ENCODE assay signal across 39 cellular contexts in genomic region chr12:34368079-34368478, GRCh38.
"Had no signal": no experiment of that assay in that cellular context is flagged by ENCODE, and none has a peak within 500 bp of the region (broad histone marks: within the 10 kb centered on the region; RNA-seq: fewer than 3 reads in every experiment).

No MANE protein-coding gene starts in this region.

- H3K36me3 ChIP-seq: adrenal gland, ascending aorta, brain microvascular endothelial cell, breast epithelium, cardiac muscle cell had no signal

- H3K4me1 Mint-ChIP-seq: activated naive CD4-positive, alpha-beta T cell treated with anti-CD3 and anti-CD28 coated beads, Interleukin-2, amount 10 ng/mL, durations not matched to agents 7 days and 5 days; activated naive CD4-positive, alpha-beta T cell treated with anti-CD3 and anti-CD28 coated beads, Interleukin-2, amount 50 U/mL, for 24 hours; activated naive CD8-positive, alpha-beta T cell treated with anti-CD3 and anti-CD28 coated beads for 36 hours; activated naive CD8-positive, alpha-beta T cell treated with anti-CD3 and anti-CD28 coated beads, Interleukin-2, amount 10 ng/mL, durations not matched to agents 7 days and 5 days; activated naive CD8-positive, alpha-beta T cell treated with anti-CD3 and anti-CD28 coated beads, Interleukin-2, amount 50 U/mL, for 24 hours; activated T-helper 17 cell treated with anti-CD3 and anti-CD28 coated beads, Interleukin-2, amount 50 U/mL, for 72 hours; brain; central memory CD8-positive, alpha-beta T cell had no signal

- FAIRE-seq: astrocyte, bronchial epithelial cell had no signal

- H3K9me3 ChIP-seq: adrenal gland had no signal

- H3K27ac Mint-ChIP-seq: activated naive CD4-positive, alpha-beta T cell treated with anti-CD3 and anti-CD28 coated beads for 36 hours; activated naive CD4-positive, alpha-beta T cell treated with anti-CD3 and anti-CD28 coated beads, Interleukin-2, amount 10 ng/mL, durations not matched to agents 7 days and 5 days; activated naive CD4-positive, alpha-beta T cell treated with anti-CD3 and anti-CD28 coated beads, Interleukin-2, amount 50 U/mL, for 24 hours; activated naive CD4-positive, alpha-beta T cell treated with anti-CD3 and anti-CD28 coated beads, Interleukin-2, amount 50 U/mL, for 72 hours; activated naive CD8-positive, alpha-beta T cell; activated naive CD8-positive, alpha-beta T cell treated with anti-CD3 and anti-CD28 coated beads for 36 hours; activated naive CD8-positive, alpha-beta T cell treated with anti-CD3 and anti-CD28 coated beads, Interleukin-2, amount 10 ng/mL, durations not matched to agents 7 days and 5 days; activated naive CD8-positive, alpha-beta T cell treated with anti-CD3 and anti-CD28 coated beads, Interleukin-2, amount 50 U/mL, for 24 hours; activated T-cell treated with anti-CD3 and anti-CD28 coated beads, Interleukin-2, amount 50 U/mL, for 24 hours; activated T-cell treated with anti-CD3 and anti-CD28 coated beads, Interleukin-2, amount 50 U/mL, for 72 hours; activated T-helper 1 cell treated with anti-CD3 and anti-CD28 coated beads, Interleukin-12 subunit alpha, Interleukin-12 subunit beta, Interleukin-2, Interleukin-4 antibody, amounts not matched to agents 30 ng/mL and 10 ng/mL and 1 ng/mL, durations not matched to agents 14 hours and 24 hours and 36 hours; activated T-helper 17 cell treated with anti-CD3 and anti-CD28 coated beads, Interleukin-2, amount 50 U/mL, for 72 hours; activated T-helper 2 cell treated with anti-CD3 and anti-CD28 coated beads, Interferon-gamma antibody, Interleukin-2, Interleukin-4, amounts not matched to agents 10 μg/mL and 5 μg/mL and 100 μg/mL, durations not matched to agents 14 hours and 24 hours and 36 hours; brain had no signal

- H3K36me3 Mint-ChIP-seq: activated naive CD4-positive, alpha-beta T cell treated with anti-CD3 and anti-CD28 coated beads, Interleukin-2, amount 10 ng/mL, durations not matched to agents 7 days and 5 days; activated naive CD4-positive, alpha-beta T cell treated with anti-CD3 and anti-CD28 coated beads, Interleukin-2, amount 50 U/mL, for 24 hours; activated naive CD8-positive, alpha-beta T cell; activated naive CD8-positive, alpha-beta T cell treated with anti-CD3 and anti-CD28 coated beads, Interleukin-2, amount 10 ng/mL, durations not matched to agents 7 days and 5 days; brain had no signal

- H3K27me3 ChIP-seq: adrenal gland, ascending aorta, body of pancreas, brain microvascular endothelial cell, breast epithelium, cardiac muscle cell had no signal

- DNase-seq: activated effector memory CD4-positive, alpha-beta T cell treated with anti-CD3 and anti-CD28 coated beads, Interleukin-2, amount 50 U/mL, for 16 hours; activated effector memory CD4-positive, alpha-beta T cell treated with Interleukin-2 at 50 U/mL for 16 hours; activated gamma-delta T cell; activated gamma-delta T cell treated with Interleukin-2 at 50 U/mL for 16 hours; activated naive CD4-positive, alpha-beta T cell; activated naive CD4-positive, alpha-beta T cell treated with anti-CD3 and anti-CD28 coated beads for 36 hours; activated naive CD4-positive, alpha-beta T cell treated with anti-CD3 and anti-CD28 coated beads, Interleukin-2, amount 10 ng/mL, durations not matched to agents 7 days and 5 days; activated naive CD4-positive, alpha-beta T cell treated with anti-CD3 and anti-CD28 coated beads, Interleukin-2, amount 50 U/mL, for 16 hours; activated naive CD4-positive, alpha-beta T cell treated with Interleukin-2 at 50 U/mL for 16 hours; activated naive CD8-positive, alpha-beta T cell treated with anti-CD3 and anti-CD28 coated beads for 36 hours; activated naive CD8-positive, alpha-beta T cell treated with anti-CD3 and anti-CD28 coated beads, Interleukin-2, amount 10 ng/mL, durations not matched to agents 7 days and 5 days; activated naive CD8-positive, alpha-beta T cell treated with anti-CD3 and anti-CD28 coated beads, Interleukin-2, amount 50 U/mL, for 24 hours; activated T-cell treated with anti-CD3 and anti-CD28 coated beads, Interleukin-2, amount 50 U/mL, for 24 hours; activated T-cell treated with anti-CD3 and anti-CD28 coated beads, Interleukin-2, amount 50 U/mL, for 4 hours; activated T-cell treated with anti-CD3 and anti-CD28 coated beads, Interleukin-2, amount 50 U/mL, for 48 hours; activated T-cell treated with anti-CD3 and anti-CD28 coated beads, Interleukin-2, amount 50 U/mL, for 72 hours; adrenal gland; amniotic stem cell; amygdala; anterior cingulate cortex; aorta; body of pancreas; brain microvascular endothelial cell; caudate nucleus; central memory CD4-positive, alpha-beta T cell; cerebellar nuclear complex had no signal

- H3K4me1 ChIP-seq: adrenal gland, ascending aorta, body of pancreas, breast epithelium had no signal

- H3K4me3 Mint-ChIP-seq: activated naive CD4-positive, alpha-beta T cell treated with anti-CD3 and anti-CD28 coated beads for 36 hours; activated naive CD4-positive, alpha-beta T cell treated with anti-CD3 and anti-CD28 coated beads, Interleukin-2, amount 10 ng/mL, durations not matched to agents 7 days and 5 days; activated naive CD4-positive, alpha-beta T cell treated with anti-CD3 and anti-CD28 coated beads, Interleukin-2, amount 50 U/mL, for 24 hours; activated naive CD8-positive, alpha-beta T cell; activated naive CD8-positive, alpha-beta T cell treated with anti-CD3 and anti-CD28 coated beads for 36 hours; activated naive CD8-positive, alpha-beta T cell treated with anti-CD3 and anti-CD28 coated beads, Interleukin-2, amount 10 ng/mL, durations not matched to agents 7 days and 5 days; activated naive CD8-positive, alpha-beta T cell treated with anti-CD3 and anti-CD28 coated beads, Interleukin-2, amount 50 U/mL, for 24 hours; activated T-cell treated with anti-CD3 and anti-CD28 coated beads, Interleukin-2, amount 50 U/mL, for 24 hours; activated T-cell treated with anti-CD3 and anti-CD28 coated beads, Interleukin-2, amount 50 U/mL, for 4 hours; activated T-cell treated with anti-CD3 and anti-CD28 coated beads, Interleukin-2, amount 50 U/mL, for 72 hours; activated T-helper 1 cell treated with anti-CD3 and anti-CD28 coated beads, Interleukin-12 subunit alpha, Interleukin-12 subunit beta, Interleukin-2, Interleukin-4 antibody, amounts not matched to agents 30 ng/mL and 10 ng/mL and 1 ng/mL, durations not matched to agents 14 hours and 24 hours and 36 hours; activated T-helper 17 cell treated with anti-CD3 and anti-CD28 coated beads, Interleukin-2, amount 50 U/mL, for 72 hours; brain; central memory CD8-positive, alpha-beta T cell had no signal

- H3K4me3 ChIP-seq: adrenal gland, ascending aorta, body of pancreas, breast epithelium, cardiac muscle cell had no signal

- ATAC-seq: activated naive CD4-positive, alpha-beta T cell treated with anti-CD3 and anti-CD28 coated beads, Interleukin-2, amount 50 U/mL, for 72 hours; activated naive CD8-positive, alpha-beta T cell treated with anti-CD3 and anti-CD28 coated beads, Interleukin-2, amount 50 U/mL, for 24 hours; activated T-cell treated with anti-CD3 and anti-CD28 coated beads, Interleukin-2, amount 50 U/mL, for 4 hours; activated T-cell treated with anti-CD3 and anti-CD28 coated beads, Interleukin-2, amount 50 U/mL, for 72 hours; activated T-helper 17 cell treated with anti-CD3 and anti-CD28 coated beads, Interleukin-2, amount 50 U/mL, for 72 hours; body of pancreas had no signal

- H3K27me3 Mint-ChIP-seq: activated naive CD4-positive, alpha-beta T cell treated with anti-CD3 and anti-CD28 coated beads, Interleukin-2, amount 10 ng/mL, durations not matched to agents 7 days and 5 days; activated naive CD4-positive, alpha-beta T cell treated with anti-CD3 and anti-CD28 coated beads, Interleukin-2, amount 50 U/mL, for 24 hours; activated naive CD8-positive, alpha-beta T cell; activated naive CD8-positive, alpha-beta T cell treated with anti-CD3 and anti-CD28 coated beads for 36 hours; activated naive CD8-positive, alpha-beta T cell treated with anti-CD3 and anti-CD28 coated beads, Interleukin-2, amount 10 ng/mL, durations not matched to agents 7 days and 5 days; activated naive CD8-positive, alpha-beta T cell treated with anti-CD3 and anti-CD28 coated beads, Interleukin-2, amount 50 U/mL, for 24 hours; activated T-cell treated with anti-CD3 and anti-CD28 coated beads, Interleukin-2, amount 50 U/mL, for 24 hours; activated T-helper 17 cell treated with anti-CD3 and anti-CD28 coated beads, Interleukin-2, amount 50 U/mL, for 72 hours; central memory CD8-positive, alpha-beta T cell had no signal

- H3K27ac ChIP-seq: adrenal gland, ascending aorta, body of pancreas, brain microvascular endothelial cell, breast epithelium, cardiac muscle cell had no signal
